Comparison of ENCODE assay signal across 24 cellular contexts in the genomic region with DNA sequence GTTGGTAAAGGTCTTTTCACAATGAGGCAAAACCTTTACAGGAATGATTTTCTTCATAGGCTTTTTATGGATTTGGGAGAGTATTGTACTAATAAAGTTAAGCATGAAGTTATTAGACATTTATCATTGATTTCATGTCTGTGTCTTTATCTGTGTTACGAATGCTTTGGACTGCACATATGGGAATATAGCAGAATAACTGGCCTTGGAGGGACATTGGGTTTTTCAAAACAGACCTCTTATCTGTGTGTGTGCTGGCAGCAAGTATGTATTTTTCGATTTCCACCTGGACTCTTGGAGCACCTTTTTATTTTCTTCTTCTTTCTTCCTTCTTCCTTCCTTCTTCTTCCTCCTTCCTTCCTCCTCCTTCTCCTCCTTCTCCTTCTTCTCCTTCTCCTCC.
"Had no signal": no experiment of that assay in that cellular context is flagged by ENCODE, and none has a peak within 500 bp of the region (broad histone marks: within the 10 kb centered on the region; RNA-seq: fewer than 3 reads in every experiment).

No MANE protein-coding gene starts in this region.

- H3K9me3 ChIP-seq: left lung, lower lobe of right lung, psoas muscle, right lobe of liver, tibial nerve, uterus had no signal

- H3K4me3 ChIP-seq: left lung, lower lobe of right lung, psoas muscle, right lobe of liver, smooth muscle cell, tibial nerve, uterus had no signal

- H3K27ac ChIP-seq: left lung, lower lobe of right lung, parathyroid adenoma, psoas muscle, right lobe of liver, tibial nerve, uterus had no signal

- H3K36me3 ChIP-seq: left lung, lower lobe of right lung, right lobe of liver, tibial nerve, uterus had no signal

- FAIRE-seq: kidney had no signal

- H3K4me1 ChIP-seq: left lung, lower lobe of right lung, parathyroid adenoma, right lobe of liver, tibial nerve, uterus had no signal

- H3K27me3 ChIP-seq: left lung, right lobe of liver, tibial nerve, uterus had no signal

- ATAC-seq: left colon; left lung; lower lobe of right lung; naive thymus-derived CD8-positive, alpha-beta T cell; psoas muscle; right lobe of liver; stimulated activated memory B cell treated with anti-CD40 and anti-IgM and Interleukin-4, amounts not matched to agents 10 μg/mL and 1 μg/mL and 100 μg/mL, for 72 hours; stimulated activated naive CD8-positive, alpha-beta T cell treated with anti-CD3 and anti-CD28 coated beads, Interleukin-15, amount 100 ng/mL, for 72 hours had no signal

- DNase-seq: hypothalamus; immature natural killer cell; kidney; left colon; left lung; lower lobe of right lung; mammary epithelial cell; mesenchymal stem cell; naive thymus-derived CD8-positive, alpha-beta T cell; nucleus accumbens; psoas muscle; right lobe of liver; stimulated activated CD4-positive, alpha-beta T cell treated with anti-CD3 and anti-CD28 coated beads, Interleukin-1b, Interleukin-23, amount 100 ng/mL, for 48 hours; stimulated activated CD4-positive, alpha-beta T cell treated with anti-CD3 and anti-CD28 coated beads, Interleukin-2, amount 100 ng/mL, for 48 hours; stimulated activated CD4-positive, alpha-beta T cell treated with anti-CD3 and anti-CD28 coated beads, Interleukin-4, amount 100 ng/mL, for 4 hours; stimulated activated CD8-positive, alpha-beta memory T cell treated with anti-CD3 and anti-CD28 coated beads, Interleukin-4, amount 100 ng/mL, for 48 hours; stimulated activated naive CD4-positive, alpha-beta T cell treated with Interleukin-2 at 50 U/mL for 16 hours; stimulated activated naive CD8-positive, alpha-beta T cell treated with anti-CD3 and anti-CD28 coated beads, Interleukin-15, amount 100 ng/mL, for 72 hours; substantia nigra; uterus had no signal
